Comparison of ENCODE assay signal across 26 cellular contexts in the genomic region with DNA sequence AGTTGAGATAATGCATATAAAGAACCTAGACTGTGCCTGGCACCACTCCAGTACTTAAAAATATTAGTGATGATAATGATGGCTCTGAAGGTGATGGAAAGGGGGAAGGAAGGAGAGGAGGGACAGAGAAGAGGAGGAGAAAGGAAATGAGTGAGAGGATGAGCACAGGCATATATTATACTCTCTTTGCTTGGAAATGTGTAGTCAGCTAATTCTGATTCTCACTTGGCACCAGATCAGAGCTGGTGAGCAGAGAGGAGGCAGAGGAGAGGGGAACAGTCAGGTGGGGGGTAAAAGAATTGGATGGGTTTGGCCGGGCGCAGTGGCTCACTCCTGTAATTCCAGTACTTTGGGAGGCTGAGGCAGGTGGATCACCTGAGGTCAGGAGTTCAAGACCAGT. TPM values are rescaled to one million over a fixed set of nuclear protein-coding genes. Genes with fewer than 3 reads are reported as not detected.
DNase-seq lines count a peak whose midpoint lies in the region; ATAC-seq, FAIRE-seq and TF ChIP-seq lines count a peak whose summit lies in the region.
"Had no signal": no experiment of that assay in that cellular context is flagged by ENCODE, and none has a peak within 500 bp of the region (broad histone marks: within the 10 kb centered on the region; RNA-seq: fewer than 3 reads in every experiment).

No MANE protein-coding gene starts in this region.

- DNase-seq in A549 (ENCODE audit: low read depth in 1 of 2, low spot score in 1 of 2): no peak
- peak; percentile 44 for DNase-seq in A673 (ENCODE audit: low spot score)
- peak; percentile 3 for DNase-seq in colonic mucosa
- DNase-seq in neural crest cell (ENCODE audit: low read depth, low spot score): no peak
- no peak for DNase-seq in left cardiac atrium
- DNase-seq in NCI-H146 treated with DMSO at 0.1 percent for 48 hours (lab: John Stamatoyannopoulos, UW; ENCODE audit: unreplicated experiment): no peak
- DNase-seq in kidney glomerular epithelial cell (lab: John Stamatoyannopoulos, UW): no peak
- DNase-seq: ACHN; AML-193; BE2C; CD4-positive, alpha-beta T cell; CD8-positive, alpha-beta memory T cell; DMS 273 treated with DMSO at 0.1 percent for 48 hours; DMS79; EL; GDM1; H9 had no signal

- TF ChIP-seq RAD21 in A549 (conservative IDR thresholded peaks at IDR 0.05 in 1 of 2, IDR thresholded peaks at IDR 0.05 in 1 of 2): no peak

- no peak overlapping the region for H3K4me2 ChIP-seq in A549
- H3K4me2 ChIP-seq: BLaER1 treated with 17β-estradiol and CSF1 and Interleukin-3, amounts not matched to agents 10 nM and 100 nM; GM23338 had no signal

- no peaks in the 10 kb centered on the region for H3K36me3 Mint-ChIP-seq in neural crest cell (ENCODE audit: low read depth)
- H3K36me3 Mint-ChIP-seq: CD14-positive monocyte; CD8-positive, alpha-beta memory T cell had no signal

- H3K36me3 ChIP-seq in A673 (ENCODE audit: insufficient read depth, low read length, poor library complexity, severe bottlenecking): no peaks in the 10 kb centered on the region
- H3K36me3 ChIP-seq in colonic mucosa: no peaks in the 10 kb centered on the region
- H3K36me3 ChIP-seq: BE2C; BLaER1 treated with 17β-estradiol and CSF1 and Interleukin-3, amounts not matched to agents 10 nM and 100 nM had no signal

- ATAC-seq in A549 (no peak), left cardiac atrium (no peak)
- ATAC-seq: GM23338, HCT116 had no signal

- FAIRE-seq in A549 (lab: Jason Lieb, UNC): no peak
- FAIRE-seq: D721Med, GM12891, GM18507 had no signal

- no peak overlapping the region for H3K9ac ChIP-seq in colonic mucosa (ENCODE audit: low read depth in 2 of 2, low read length in 2 of 2)
- H3K9ac ChIP-seq: BLaER1 treated with 17β-estradiol and CSF1 and Interleukin-3, amounts not matched to agents 10 nM and 100 nM had no signal

- POLR2A ChIA-PET in A549 (lab: Yijun Ruan, JAX) (no interaction called here), A673 (lab: Charles Lee; ENCODE audit: low non-redundant PET) (no interaction called here)

- H3K4me1 Mint-ChIP-seq in neural crest cell: no peaks in the 10 kb centered on the region
- H3K4me1 Mint-ChIP-seq: CD8-positive, alpha-beta memory T cell; GM23338; H9 had no signal

- no peaks in the 10 kb centered on the region for H3K27me3 ChIP-seq in A673 (replicated peaks; ENCODE audit: insufficient read depth, low read depth, low read length, poor library complexity)
- H3K27me3 ChIP-seq in colonic mucosa: no peaks in the 10 kb centered on the region
- H3K27me3 ChIP-seq: BE2C; BLaER1 treated with 17β-estradiol and CSF1 and Interleukin-3, amounts not matched to agents 10 nM and 100 nM had no signal

- TF ChIP-seq CTCF in A549 (IDR thresholded peaks at IDR 0.05): no peak
- no peak for TF ChIP-seq CTCF in A673 (conservative IDR thresholded peaks at IDR 0.05; ENCODE audit: low read depth, low read length)
- TF ChIP-seq CTCF in colonic mucosa (IDR thresholded peaks at IDR 0.05): no peak
- TF ChIP-seq CTCF in neural crest cell (conservative IDR thresholded peaks at IDR 0.05): no peak

- intact Hi-C loops in A673 (cut with micrococcal nuclease; ENCODE audit: unreplicated experiment) (no loop called here), colonic mucosa (cut with DNase I) (no loop called here), left cardiac atrium (cut with DNase I) (no loop called here)

- H3K9me3 Mint-ChIP-seq in neural crest cell: peaks cover under 1% of the 10 kb centered on the region
- H3K9me3 Mint-ChIP-seq: CD4-positive, alpha-beta T cell; CD8-positive, alpha-beta memory T cell; GM23338; H9 had no signal

- H3K27ac ChIP-seq in A549 (no peak overlapping the region), A673 (ENCODE audit: low read depth, low read length, poor library complexity, severe bottlenecking) (no peak overlapping the region), colonic mucosa (no peak overlapping the region)
- H3K27ac ChIP-seq: BLaER1 treated with 17β-estradiol and CSF1 and Interleukin-3, amounts not matched to agents 10 nM and 100 nM had no signal

- BruUV-seq in A673 (replicated peaks; lab: Mats Ljungman, UMichigan): no TSS peak

- peak overlapping the region; percentile 4 for H3K27ac Mint-ChIP-seq in neural crest cell (ENCODE audit: unreplicated experiment)
- H3K27ac Mint-ChIP-seq: CD14-positive monocyte; CD4-positive, alpha-beta T cell; CD8-positive, alpha-beta memory T cell; GM23338; H9 had no signal

- H3K4me3 ChIP-seq in A549 (no peak overlapping the region), A673 (ENCODE audit: low read depth, low read length, poor library complexity, severe bottlenecking) (no peak overlapping the region), colonic mucosa (no peak overlapping the region)
- H3K4me3 ChIP-seq: BLaER1 treated with 17β-estradiol and CSF1 and Interleukin-3, amounts not matched to agents 10 nM and 100 nM; GM23338 had no signal

- no peak for TF ChIP-seq EP300 in A549 (IDR thresholded peaks at IDR 0.05)

- TF ChIP-seq POLR2A in A549 (IDR thresholded peaks at IDR 0.05; ENCODE audit: low read length): no peak

- no peaks in the 10 kb centered on the region for H3K9me3 ChIP-seq in A549
- no peaks in the 10 kb centered on the region for H3K9me3 ChIP-seq in A673 (ENCODE audit: low read depth, low read length, poor library complexity, severe bottlenecking)
- H3K9me3 ChIP-seq in colonic mucosa: no peaks in the 10 kb centered on the region
- H3K9me3 ChIP-seq: BE2C; BLaER1 treated with 17β-estradiol and CSF1 and Interleukin-3, amounts not matched to agents 10 nM and 100 nM had no signal

- no peaks in the 10 kb centered on the region for H3K4me1 ChIP-seq in A549
- H3K4me1 ChIP-seq in A673 (ENCODE audit: insufficient read depth, low read length, poor library complexity, severe bottlenecking): peaks cover 4% of the 10 kb centered on the region
- H3K4me1 ChIP-seq in colonic mucosa: no peaks in the 10 kb centered on the region
- H3K4me1 ChIP-seq: BE2C had no signal

- CTCF ChIA-PET in A549 (lab: Yijun Ruan, JAX): interaction anchor here (0.6 to 1.4 kb wide), 2 partner anchors 32 to 111 kb away, joined by 3 to 5 read pairs; no protein-coding TSS in a partner anchor
- CTCF ChIA-PET in A673 (lab: Charles Lee): interaction anchor here (0.6 kb wide), 1 partner anchor 191 kb away, joined by 4 read pairs; no protein-coding TSS in a partner anchor

- H3K4me3 Mint-ChIP-seq in neural crest cell: no peak overlapping the region
- H3K4me3 Mint-ChIP-seq: CD14-positive monocyte; CD4-positive, alpha-beta T cell; CD8-positive, alpha-beta memory T cell; GM23338; H9 had no signal

- WGBS in A549 (ENCODE audit: missing lambda C conversion rate): 83% methylated on average over 2 of the region's 2 CpGs

- H3K27me3 Mint-ChIP-seq in neural crest cell (ENCODE audit: low read depth): no peaks in the 10 kb centered on the region

TF ChIP-seq in A549, 52 proteins besides CTCF, POLR2A, EP300 and RAD21:
- TF ChIP-seq MAFK (IDR thresholded peaks at IDR 0.05; ENCODE audit: partially characterized antibody) (peak; percentile 7), FOSB (CRISPR knock-in tag; IDR thresholded peaks at IDR 0.05) (no peak), MYC (IDR thresholded peaks at IDR 0.05; ENCODE audit: borderline replicate concordance, low read length) (no peak), RARB (CRISPR knock-in tag; IDR thresholded peaks at IDR 0.05) (no peak)

RNA-seq across cellular contexts. Expression of a gene that starts 24.3 kb away (rescaled TPM):
- polyA plus RNA-seq in A549 (2011; rRNA removed): not detected in 2 replicates
- not detected in 2 replicates for polyA plus RNA-seq in A549 (2012; cell fraction: cytosol; rRNA removed)
- polyA plus RNA-seq in A549 (2012; cell fraction: nucleus; rRNA removed): not detected in 2 replicates
- polyA plus RNA-seq in A549 (2017; fragmentation: RNase III; extraction: RNeasy Plus Mini Kit Qiagen cat#74134 plus additional on column Dnase treatment): not detected in 3 replicates
- not detected in 2 replicates for polyA minus RNA-seq in A549 (2011; rRNA and poly(A)+ RNA removed)
- not detected in 2 replicates for total RNA-seq in A673 (2021)
- 1 to 10 TPM in 1 of 2 donors, under 1 TPM in 1; 0.62 to 1.3 TPM for total RNA-seq in colonic mucosa
- total RNA-seq in neural crest cell: not detected in 2 replicates
- total RNA-seq in left cardiac atrium: 10 to 100 TPM in 1 of 2 donors, 1 to 10 TPM in 1; 7.4 to 10.9 TPM
- total RNA-seq: A172; CD4-positive, alpha-beta T cell; CD8-positive, alpha-beta memory T cell; GM23338; H4; H9 had no signal
- polyA plus RNA-seq: CD14-positive monocyte; CD8-positive, alpha-beta memory T cell; GM23338 had no signal

RNA-seq across cellular contexts. Expression of a gene that starts 54.8 kb away (rescaled TPM):
- polyA plus RNA-seq in A549 (2011; rRNA removed) (not detected in 2 replicates), A549 (2017; fragmentation: RNase III; extraction: RNeasy Plus Mini Kit Qiagen cat#74134 plus additional on column Dnase treatment) (not detected in 3 replicates)
- not detected in 2 replicates for polyA plus RNA-seq in A549 (2012; cell fraction: cytosol; rRNA removed)
- not detected in 2 replicates for polyA plus RNA-seq in A549 (2012; cell fraction: nucleus; rRNA removed)
- polyA minus RNA-seq in A549 (2011; rRNA and poly(A)+ RNA removed): not detected in 2 replicates
- total RNA-seq in A673 (2021) (0.41 TPM in 1 of 2 replicates, not detected in the other), colonic mucosa (not detected), neural crest cell (0.14 and 0.21 TPM in 2 replicates), left cardiac atrium (not detected)
- total RNA-seq: A172; CD8-positive, alpha-beta memory T cell; GM23338; H4 had no signal
- polyA plus RNA-seq: CD14-positive monocyte; CD8-positive, alpha-beta memory T cell; GM23338 had no signal

Comparison
In these comparisons a context has a peak if more than half of its experiments do, and no peak if none do; other contexts are left out.
1. DNase-seq: peak in A673 (single experiment) and colonic mucosa (single experiment); none in A549 (0 of 2), neural crest cell (single experiment), left cardiac atrium (single experiment), NCI-H146 treated with DMSO at 0.1 percent for 48 hours (single experiment) and kidney glomerular epithelial cell (single experiment).